In the genomic region with DNA sequence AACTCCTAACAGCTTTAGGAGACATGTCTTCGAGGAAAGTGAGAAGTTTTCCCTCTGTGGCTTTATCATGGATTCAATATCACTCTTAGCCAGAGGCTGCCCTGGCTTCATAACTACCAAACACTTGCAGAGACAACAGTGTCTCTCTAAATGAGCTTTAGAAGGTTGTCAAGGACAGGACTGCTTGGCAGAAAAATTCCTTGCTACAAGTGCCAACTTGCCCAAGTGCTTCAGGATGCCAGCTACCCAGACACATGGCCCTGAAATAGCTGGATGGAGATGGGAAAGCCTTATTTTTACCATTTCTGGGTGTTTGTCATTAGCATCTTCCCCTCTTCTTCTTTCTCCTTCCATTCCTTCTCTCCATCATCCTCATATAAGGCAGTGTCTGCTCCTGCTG, we compare ENCODE assay signal across 10 cellular contexts.
"Had no signal": no experiment of that assay in that cellular context is flagged by ENCODE, and none has a peak within 500 bp of the region (broad histone marks: within the 10 kb centered on the region; RNA-seq: fewer than 3 reads in every experiment).

No MANE protein-coding gene starts in this region.

- H3K27ac ChIP-seq: coronary artery, gastroesophageal sphincter, ovary had no signal

- H3K27me3 ChIP-seq: gastroesophageal sphincter, ovary had no signal

- H3K4me3 ChIP-seq: coronary artery, gastroesophageal sphincter, ovary had no signal

- H3K9me3 ChIP-seq: gastroesophageal sphincter, ovary had no signal

- ATAC-seq: gastroesophageal sphincter had no signal

- DNase-seq: activated CD4-positive, alpha-beta T cell treated with anti-CD3 and anti-CD28 coated beads, Interleukin-2, amount 50 U/mL, for 1 hour; activated naive CD4-positive, alpha-beta T cell treated with anti-CD3 and anti-CD28 coated beads for 36 hours; central memory CD4-positive, alpha-beta T cell; effector CD4-positive, alpha-beta T cell; kidney glomerular epithelial cell; ovary; stimulated activated CD4-positive, alpha-beta T cell treated with anti-CD3 and anti-CD28 coated beads, Interleukin-12 subunit alpha, Interleukin-12 subunit beta, amount 100 ng/mL, for 4 hours; stimulated activated naive CD4-positive, alpha-beta T cell had no signal

- H3K36me3 ChIP-seq: gastroesophageal sphincter, ovary had no signal

- H3K4me1 ChIP-seq: gastroesophageal sphincter had no signal
